9 cellular contexts compared by ENCODE assay signal in genomic region chr14:103329421-103330347, GRCh38. TPM values are rescaled to one million over a fixed set of nuclear protein-coding genes. Genes with fewer than 3 reads are reported as not detected.
DNase-seq lines count a peak whose midpoint lies in the region; ATAC-seq and TF ChIP-seq lines count a peak whose summit lies in the region.
"Had no signal": no experiment of that assay in that cellular context is flagged by ENCODE, and none has a peak within 500 bp of the region (broad histone marks: within the 10 kb centered on the region; RNA-seq: fewer than 3 reads in every experiment).

No MANE protein-coding gene starts in this region.

- ATAC-seq in left cardiac atrium (no peak), Right ventricle myocardium inferior (no peak), HG03159 (IDR thresholded peaks at IDR 0.05; ENCODE audit: unreplicated experiment) (no peak), HG02571 (IDR thresholded peaks at IDR 0.05; ENCODE audit: unreplicated experiment) (no peak)

- intact Hi-C loops in left cardiac atrium (cut with DNase I) (loop anchor here in 1 of 2 donors (10.0 kb wide), 1 partner anchor 55 kb away; the partner anchor contains the start of gene MARK3), Right ventricle myocardium inferior (cut with DNase I) (no loop called here), transverse colon (cut with DNase I; ENCODE audit: low total_unique reads) (no loop called here)

- peaks cover 0 to 13% (median 9%) of the 10 kb centered on the region in 4 donors for H3K4me1 ChIP-seq in transverse colon

- in situ Hi-C loops in transverse colon (cut with MboI; ENCODE audit: low pct_ligation_motif_present in 1 of 4, low pct_unique_long_range_greater_than_20kb in 1 of 4, low sequenced_read_pairs in 3 of 4), result loop anchor here in 1 of 4 donors (10.0 kb wide), 1 partner anchor 55 kb away; the partner anchor contains the start of gene MARK3

- 54 to 72% methylated on average over 6 to 14 of the region's 14 CpGs for WGBS in transverse colon (ENCODE audit: low coverage in 1 of 2), 2 donors

- TF ChIP-seq CTCF in fibroblast of pulmonary artery (IDR thresholded peaks at IDR 0.05; ENCODE audit: low read length, missing control alignments) (no peak), transverse colon (IDR thresholded peaks at IDR 0.05) (no peak)

- H3K9me3 ChIP-seq in transverse colon, result no peaks in the 10 kb centered on the region
- H3K9me3 ChIP-seq: ovary had no signal

- H3K36me3 ChIP-seq in transverse colon, result no peaks in the 10 kb centered on the region
- H3K36me3 ChIP-seq: ovary had no signal

- TF ChIP-seq EP300 in transverse colon (IDR thresholded peaks at IDR 0.05; ENCODE audit: low read depth), result no peak

- H3K4me3 ChIP-seq in fibroblast of pulmonary artery (replicated peaks; ENCODE audit: low read depth, low read length), result no peak overlapping the region
- no peak overlapping the region for H3K4me3 ChIP-seq in transverse colon
- H3K4me3 ChIP-seq: ovary had no signal

- TF ChIP-seq POLR2A in transverse colon (IDR thresholded peaks at IDR 0.05), result no peak

- DNase-seq in left cardiac atrium (peak; percentile 40), Right ventricle myocardium inferior (ENCODE audit: missing footprints) (no peak), NOMO-1 treated with dmso at 0.1 percent for 144 hours (lab: John Stamatoyannopoulos, UW; ENCODE audit: unreplicated experiment) (peak; percentile 56), fibroblast of pulmonary artery (ENCODE audit: low read depth) (peak; percentile 87), transverse colon (peak; percentile 37), NCI-H524 (lab: John Stamatoyannopoulos, UW) (no peak)

- no peak overlapping the region for H3K27ac ChIP-seq in transverse colon
- H3K27ac ChIP-seq: ovary had no signal

- H3K27me3 ChIP-seq in transverse colon, result no peaks in the 10 kb centered on the region
- H3K27me3 ChIP-seq: ovary had no signal

RNA-seq across cellular contexts. Expression of gene EIF5, which starts 4.4 kb away (rescaled TPM):
- total RNA-seq in left cardiac atrium (100 to 1,000 TPM; 246 to 287 TPM), Right ventricle myocardium inferior (252 TPM), transverse colon (100 to 1,000 TPM; 210 to 312 (median 266) TPM)

RNA-seq across cellular contexts. Expression of gene MARK3, which starts 55.5 kb away (rescaled TPM):
- 10 to 100 TPM; 68.7 to 81.7 TPM for total RNA-seq in left cardiac atrium
- total RNA-seq in Right ventricle myocardium inferior, result 123 TPM
- 10 to 100 TPM; 61.3 to 98.0 (median 78.8) TPM for total RNA-seq in transverse colon

Comparison
In these comparisons a context has a peak if more than half of its experiments do, and no peak if none do; other contexts are left out.
1. DNase-seq: peak in left cardiac atrium (single experiment), NOMO-1 treated with dmso at 0.1 percent for 144 hours (single experiment), fibroblast of pulmonary artery (single experiment) and transverse colon (single experiment); none in Right ventricle myocardium inferior (single experiment) and NCI-H524 (0 of 2).